Comparison of ENCODE assay signal across 25 cellular contexts in the genomic region with DNA sequence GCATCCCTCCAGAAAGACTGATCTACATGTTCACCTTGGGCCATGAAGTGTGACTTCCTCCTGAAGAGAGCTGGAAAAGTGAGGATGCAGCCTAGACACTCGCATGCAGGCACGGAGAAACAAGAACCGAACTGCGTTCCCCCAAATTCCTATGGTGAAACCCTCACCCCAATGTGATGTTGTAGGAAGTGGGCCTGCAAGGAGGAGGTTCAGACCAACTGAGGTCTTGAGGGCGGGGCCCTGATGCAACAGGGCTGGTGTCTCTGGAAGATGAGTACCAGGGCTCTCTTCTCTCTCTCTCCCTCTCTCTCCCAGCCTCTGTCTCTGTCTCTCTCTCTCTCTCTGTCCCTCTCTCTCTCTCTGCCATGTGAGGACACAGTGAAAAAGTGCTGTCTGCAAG.
"Had no signal": no experiment of that assay in that cellular context is flagged by ENCODE, and none has a peak within 500 bp of the region (broad histone marks: within the 10 kb centered on the region; RNA-seq: fewer than 3 reads in every experiment).

No MANE protein-coding gene starts in this region.

- H3K9me3 Mint-ChIP-seq: stimulated activated naive CD8-positive, alpha-beta T cell treated with anti-CD3 and anti-CD28 coated beads, Interleukin-15, amount 100 ng/mL, for 72 hours had no signal

- H3K27ac Mint-ChIP-seq: activated CD4-positive, alpha-beta T cell treated with anti-CD3 and anti-CD28 coated beads for 36 hours; activated naive CD4-positive, alpha-beta T cell treated with anti-CD3 and anti-CD28 coated beads, Interleukin-2, amount 50 U/mL, for 72 hours; activated T-cell treated with anti-CD3 and anti-CD28 coated beads, Interleukin-2, amount 50 U/mL, for 72 hours; brain; effector memory CD8-positive, alpha-beta T cell; naive B cell; progenitor cell of endocrine pancreas; stimulated activated naive CD8-positive, alpha-beta T cell treated with anti-CD3 and anti-CD28 coated beads, Interleukin-15, amount 100 ng/mL, for 72 hours had no signal

- DNase-seq: activated CD4-positive, alpha-beta T cell treated with anti-CD3 and anti-CD28 coated beads for 36 hours; activated CD4-positive, alpha-beta T cell treated with anti-CD3 and anti-CD28 coated beads, Interleukin-2, amount 50 U/mL, for 48 hours; activated gamma-delta T cell treated with Interleukin-2 at 50 U/mL for 16 hours; activated T-cell treated with anti-CD3 and anti-CD28 coated beads, Interleukin-2, amount 50 U/mL, for 72 hours; caudate nucleus; effector memory CD8-positive, alpha-beta T cell; gastrocnemius medialis; hypothalamus; left cardiac atrium; mesenchymal stem cell; mucosa of descending colon; naive B cell; stimulated activated CD4-positive, alpha-beta T cell treated with anti-CD3 and anti-CD28 coated beads, Interleukin-12 subunit alpha, Interleukin-12 subunit beta, amount 100 ng/mL, for 4 hours; stimulated activated CD4-positive, alpha-beta T cell treated with anti-CD3 and anti-CD28 coated beads, Interleukin-4, amount 100 ng/mL, for 4 hours; stimulated activated naive CD8-positive, alpha-beta T cell treated with anti-CD3 and anti-CD28 coated beads, Interleukin-15, amount 100 ng/mL, for 72 hours; T-helper 1 cell; trophoblast cell had no signal

- H3K36me3 ChIP-seq: esophagus muscularis mucosa, gastrocnemius medialis, suprapubic skin, vagina had no signal

- H3K27ac ChIP-seq: dorsolateral prefrontal cortex, esophagus muscularis mucosa, gastrocnemius medialis, suprapubic skin, vagina had no signal

- H3K4me3 ChIP-seq: dorsolateral prefrontal cortex, esophagus muscularis mucosa, gastrocnemius medialis, mucosa of descending colon, suprapubic skin, vagina had no signal

- H3K27me3 ChIP-seq: vagina had no signal

- H3K4me1 Mint-ChIP-seq: activated CD4-positive, alpha-beta T cell treated with anti-CD3 and anti-CD28 coated beads for 36 hours; brain; naive B cell; neural crest cell had no signal

- H3K36me3 Mint-ChIP-seq: brain had no signal

- H3K4me3 Mint-ChIP-seq: activated CD4-positive, alpha-beta T cell treated with anti-CD3 and anti-CD28 coated beads for 36 hours; activated T-cell treated with anti-CD3 and anti-CD28 coated beads, Interleukin-2, amount 50 U/mL, for 72 hours; brain; effector memory CD8-positive, alpha-beta T cell; naive B cell; neural crest cell; stimulated activated naive CD8-positive, alpha-beta T cell treated with anti-CD3 and anti-CD28 coated beads, Interleukin-15, amount 100 ng/mL, for 72 hours had no signal

- H3K4me1 ChIP-seq: esophagus muscularis mucosa, gastrocnemius medialis, suprapubic skin, vagina had no signal

- H3K9me3 ChIP-seq: gastrocnemius medialis, mucosa of descending colon, suprapubic skin, vagina had no signal
